In genomic region chr13:99322297-99323103, GRCh38 we compare ENCODE assay signal across 8 cellular contexts. TPM values are rescaled to one million over a fixed set of nuclear protein-coding genes. Genes with fewer than 3 reads are reported as not detected.
A peak's percentile ranks its signal among the peaks of the same experiment; 100 is the strongest.
DNase-seq lines count a peak whose midpoint lies in the region; ATAC-seq, FAIRE-seq and TF ChIP-seq lines count a peak whose summit lies in the region.

No MANE protein-coding gene starts in this region.

- H3K18ac ChIP-seq in neuronal stem cell (ENCODE audit: low read length) = no peak overlapping the region

- H3K4me3 ChIP-seq in NB4 (ENCODE audit: low read depth, low read length) = no peak overlapping the region
- H3K4me3 ChIP-seq in astrocyte (ENCODE audit: insufficient read depth, low read depth, low read length) = no peak overlapping the region
- no peak overlapping the region for H3K4me3 ChIP-seq in neuronal stem cell (ENCODE audit: low read length in 2 of 2)

- FAIRE-seq in astrocyte (lab: Jason Lieb, UNC) = peak; percentile 92

- H2AK5ac ChIP-seq in neuronal stem cell (ENCODE audit: low read depth, low read length) = no peak overlapping the region

- DNase-seq in NB4 (ENCODE audit: low read depth) (peak; percentile 76), astrocyte (ENCODE audit: low read depth) (peak; percentile 92), myocyte (ENCODE audit: low read depth) (peak; percentile 64), retina (no peak), NCI-H2081 treated with DMSO at 0.1 percent for 48 hours (lab: John Stamatoyannopoulos, UW) (no peak), neuronal stem cell (ENCODE audit: low spot score) (no peak)

- H3K4me1 Mint-ChIP-seq in astrocyte (ENCODE audit: low read depth, unreplicated experiment) = peaks cover 31% of the 10 kb centered on the region

- peaks cover 34% of the 10 kb centered on the region for H3K4me1 ChIP-seq in astrocyte (ENCODE audit: insufficient read depth, low read length)
- no peaks in the 10 kb centered on the region for H3K4me1 ChIP-seq in neuronal stem cell (ENCODE audit: control insufficient read depth in 2 of 2, insufficient read depth in 1 of 2, low read depth in 1 of 2, low read length in 2 of 2)

- no peak overlapping the region for H4K8ac ChIP-seq in neuronal stem cell (ENCODE audit: low read depth, low read length)

- H3K27me3 Mint-ChIP-seq in astrocyte (ENCODE audit: low read depth, unreplicated experiment) = no peaks in the 10 kb centered on the region

- H3K79me2 ChIP-seq in astrocyte (ENCODE audit: insufficient read depth, low read length) = no peaks in the 10 kb centered on the region

- H3K36me3 ChIP-seq in astrocyte (ENCODE audit: insufficient read depth, low read length) = no peaks in the 10 kb centered on the region
- H3K36me3 ChIP-seq in neuronal stem cell (replicated peaks in 1 of 2; ENCODE audit: control insufficient read depth in 2 of 2, insufficient read depth in 2 of 2, low read length in 2 of 2) = peaks cover 4 to 29% of the 10 kb centered on the region in 2 donors

- H4K20me1 ChIP-seq in astrocyte (ENCODE audit: insufficient read depth, low read length) = peaks cover 4% of the 10 kb centered on the region

- H2AFZ ChIP-seq in astrocyte (ENCODE audit: low read depth, low read length) = no peak overlapping the region
- H2AFZ ChIP-seq in neuronal stem cell (ENCODE audit: low read length) = no peak overlapping the region

- H3K4ac ChIP-seq in neuronal stem cell (ENCODE audit: low read length) = no peak overlapping the region

- peaks cover 12% of the 10 kb centered on the region for H3K36me3 Mint-ChIP-seq in astrocyte (ENCODE audit: low read depth, unreplicated experiment)

- H2BK5ac ChIP-seq in neuronal stem cell (ENCODE audit: low read length) = no peak overlapping the region

- no peak overlapping the region for H3K23ac ChIP-seq in neuronal stem cell (ENCODE audit: low read depth, low read length, poor library complexity)

- peak overlapping the region; percentile 72 for H3K27ac ChIP-seq in astrocyte (ENCODE audit: low read depth, low read length)
- H3K27ac ChIP-seq in neuronal stem cell (replicated peaks; ENCODE audit: low read length) = no peak overlapping the region

- peak overlapping the region; percentile 78 for H3K4me2 ChIP-seq in astrocyte (ENCODE audit: low read length)
- H3K4me2 ChIP-seq in neuronal stem cell (ENCODE audit: insufficient read depth, low read length, poor library complexity, severe bottlenecking) = no peak overlapping the region

- no peak overlapping the region for H2BK12ac ChIP-seq in neuronal stem cell (ENCODE audit: low read length)

- peak overlapping the region; percentile 92 for H3K27ac Mint-ChIP-seq in astrocyte (ENCODE audit: unreplicated experiment)

- no peak for TF ChIP-seq POLR2A in NB4 (IDR thresholded peaks at IDR 0.05; ENCODE audit: extremely low read depth, insufficient read length)

- H3K79me1 ChIP-seq in neuronal stem cell (ENCODE audit: low read depth, low read length) = no peaks in the 10 kb centered on the region

- no peaks in the 10 kb centered on the region for H3K9me3 Mint-ChIP-seq in astrocyte (ENCODE audit: unreplicated experiment)

- H3K14ac ChIP-seq in neuronal stem cell (ENCODE audit: low read length) = no peak overlapping the region

- H2BK120ac ChIP-seq in neuronal stem cell (ENCODE audit: low read depth, low read length) = no peak overlapping the region

- ATAC-seq in GM18511 (IDR thresholded peaks at IDR 0.05; ENCODE audit: unreplicated experiment) = peak; percentile 92
- ATAC-seq in HG02571 (IDR thresholded peaks at IDR 0.05; ENCODE audit: unreplicated experiment) = peak; percentile 78

- no peak overlapping the region for H3K4me3 Mint-ChIP-seq in astrocyte (ENCODE audit: unreplicated experiment)

- H3K9ac ChIP-seq in astrocyte (ENCODE audit: low read length) (peak overlapping the region; percentile 70), neuronal stem cell (ENCODE audit: low read depth, low read length, poor library complexity) (no peak overlapping the region)

- no peaks in the 10 kb centered on the region for H3K27me3 ChIP-seq in astrocyte (ENCODE audit: insufficient read depth, low read length)
- H3K27me3 ChIP-seq in neuronal stem cell (ENCODE audit: control insufficient read depth in 3 of 3, insufficient read depth in 3 of 3, low read depth in 1 of 3, low read length in 3 of 3) = no peaks in the 10 kb centered on the region

- no peaks in the 10 kb centered on the region for H3K9me3 ChIP-seq in astrocyte (ENCODE audit: insufficient read depth, low read depth, low read length)
- H3K9me3 ChIP-seq in neuronal stem cell (replicated peaks in 1 of 2; ENCODE audit: control insufficient read depth in 2 of 2, insufficient read depth in 1 of 2, low read depth in 1 of 2, low read length in 2 of 2) = no peaks in the 10 kb centered on the region

- no CpG with 5 or more reads among the region's 10 CpGs for WGBS in neuronal stem cell (ENCODE audit: extremely low coverage in 2 of 2, insufficient read length in 2 of 2, insufficient replicate concordance in 1 of 2), 2 donors

- no peak overlapping the region for H2BK15ac ChIP-seq in neuronal stem cell (ENCODE audit: low read length)

- TF ChIP-seq CTCF in NB4 (IDR thresholded peaks at IDR 0.05; ENCODE audit: low read depth, low read length) (no peak), astrocyte (IDR thresholded peaks at IDR 0.05; ENCODE audit: insufficient read depth, low read depth, low read length) (no peak)

- H4K91ac ChIP-seq in neuronal stem cell (ENCODE audit: low read depth, low read length, poor library complexity) = no peak overlapping the region

RNA-seq across cellular contexts. Expression of gene GPR183, which starts 15.3 kb away (rescaled TPM):
- total RNA-seq in astrocyte = 4.9 and 5.6 TPM in 2 replicates
- total RNA-seq in myocyte = 0.32 TPM in 1 of 2 replicates, not detected in the other
- 0.19 TPM for polyA plus RNA-seq in myocyte (2012)
- polyA plus RNA-seq in neuronal stem cell (2013, experiment 1 of 2) = not detected
- not detected for polyA plus RNA-seq in neuronal stem cell (2013, experiment 2 of 2)

Comparison
In these comparisons a context has a peak if more than half of its experiments do, and no peak if none do; other contexts are left out.
1. DNase-seq: peak in NB4 (single experiment), astrocyte (single experiment) and myocyte (single experiment); none in retina (single experiment), NCI-H2081 treated with DMSO at 0.1 percent for 48 hours (single experiment) and neuronal stem cell (single experiment).